8 cellular contexts compared by ENCODE assay signal in genomic region chr14:74905595-74906142, GRCh38. TPM values are rescaled to one million over a fixed set of nuclear protein-coding genes. Genes with fewer than 3 reads are reported as not detected.
DNase-seq lines count a peak whose midpoint lies in the region; ATAC-seq, FAIRE-seq and TF ChIP-seq lines count a peak whose summit lies in the region.
"Had no signal": no experiment of that assay in that cellular context is flagged by ENCODE, and none has a peak within 500 bp of the region (broad histone marks: within the 10 kb centered on the region; RNA-seq: fewer than 3 reads in every experiment).

No MANE protein-coding gene starts in this region.

- H3K27ac Mint-ChIP-seq in activated CD4-positive, alpha-beta T cell treated with anti-CD3 and anti-CD28 coated beads for 36 hours, result peak overlapping the region; percentile 63

- H3K4me3 Mint-ChIP-seq in activated CD4-positive, alpha-beta T cell treated with anti-CD3 and anti-CD28 coated beads for 36 hours, result no peak overlapping the region

- H3K4me1 Mint-ChIP-seq in activated CD4-positive, alpha-beta T cell treated with anti-CD3 and anti-CD28 coated beads for 36 hours, result no peaks in the 10 kb centered on the region

- H3K36me3 ChIP-seq in HepG2 (replicated peaks in 1 of 2; ENCODE audit: control insufficient read depth in 1 of 2, insufficient read depth in 2 of 2, low read length in 2 of 2), result peaks cover 17 to 29% of the 10 kb centered on the region in 2 experiments

- TF ChIP-seq RAD21 in HepG2 (CRISPR knock-in tag; IDR thresholded peaks at IDR 0.05), result peak; percentile 80

- H3K4me1 ChIP-seq in HepG2 (ENCODE audit: insufficient read depth, low read length), result peaks cover 5% of the 10 kb centered on the region; the same call in 1 of the 2 replicates

- H3K4me2 ChIP-seq in HepG2 (ENCODE audit: low read depth, low read length), result no peak overlapping the region

- TF ChIP-seq POLR2A in NB4 (IDR thresholded peaks at IDR 0.05; ENCODE audit: extremely low read depth, insufficient read length) (no peak), HepG2 (IDR thresholded peaks at IDR 0.05; ENCODE audit: insufficient read depth in 1 of 2, low read depth in 2 of 2, low read length in 2 of 2) (no peak)

- no peaks in the 10 kb centered on the region for H4K20me1 ChIP-seq in HepG2 (ENCODE audit: insufficient read depth, low read length)

- WGBS in HepG2 (ENCODE audit: low lambda C conversion rate), result 50% methylated on average over 7 of the region's 14 CpGs

- no peak overlapping the region for H2AFZ ChIP-seq in HepG2 (ENCODE audit: low read length)

- intact Hi-C loops in activated CD4-positive, alpha-beta T cell treated with anti-CD3 and anti-CD28 coated beads for 36 hours (cut with DNase I, micrococcal nuclease), result loop anchor here (1.0 to 2.0 kb wide), 2 partner anchors 44 to 293 kb away; partner anchors contain the start of gene LTBP2 (in 1 of the 2)
- intact Hi-C loops in HepG2 (cut with micrococcal nuclease; ENCODE audit: unreplicated experiment), result loop anchor here (1.0 to 2.0 kb wide), 2 partner anchors 27 to 44 kb away; no protein-coding TSS in a partner anchor

- H3K9me3 ChIP-seq in HepG2 (ENCODE audit: low read length), result no peaks in the 10 kb centered on the region

- in situ Hi-C loops in HepG2 (cut with HindIII; ENCODE audit: extremely low pct_ligation_motif_present, low pct_unique_long_range_greater_than_20kb), result loop anchor here (5.0 kb wide), 1 partner anchor 43 kb away; no protein-coding TSS in a partner anchor

- TF ChIP-seq EP300 in HepG2 (IDR thresholded peaks at IDR 0.05; ENCODE audit: low read depth in 2 of 2, low read length in 2 of 2) (0 out of 4 replicates have a peak, but pooled peaks of 1 of the 2 experiments have one; percentile 25), HepG2 (CRISPR knock-in tag; IDR thresholded peaks at IDR 0.05; ENCODE audit: borderline replicate concordance) (no peak)

- H3K79me2 ChIP-seq in HepG2 (ENCODE audit: insufficient read depth, low read length), result no peaks in the 10 kb centered on the region

- no peaks in the 10 kb centered on the region for H3K27me3 ChIP-seq in HepG2 (ENCODE audit: control insufficient read depth in 1 of 2, insufficient read depth in 2 of 2, low read length in 2 of 2)

- peak; percentile 97 for TF ChIP-seq CTCF in GM12874 (IDR thresholded peaks at IDR 0.05; ENCODE audit: insufficient read depth, low read depth, low read length)
- peak; percentile 89 for TF ChIP-seq CTCF in NB4 (IDR thresholded peaks at IDR 0.05; ENCODE audit: low read depth, low read length)
- TF ChIP-seq CTCF in HepG2 (CRISPR knock-in tag; IDR thresholded peaks at IDR 0.05), result peak; percentile 96

- POLR2A ChIA-PET in activated CD4-positive, alpha-beta T cell treated with anti-CD3 and anti-CD28 coated beads for 36 hours (lab: Charles Lee), result interaction anchor here (0.8 kb wide), 1 partner anchor 44 kb away, joined by 3 read pairs; no protein-coding TSS in a partner anchor
- POLR2A ChIA-PET in HepG2 (lab: Yijun Ruan, JAX), result interaction anchor here (0.8 to 2.8 kb wide), 6 partner anchors 12 to 45 kb away, joined by 3 to 24 read pairs (median 4); partner anchors contain the start of genes DLST and RPS6KL1

- BruUV-seq in HepG2 (replicated peaks; lab: Mats Ljungman, UMichigan), result no TSS peak

- H3K4me3 ChIP-seq in NB4 (ENCODE audit: low read depth, low read length) (no peak overlapping the region), HepG2 (replicated peaks in 1 of 3; ENCODE audit: insufficient read depth in 1 of 3, low read depth in 2 of 3, low read length in 3 of 3) (no peak overlapping the region)

- peak; percentile 47 for FAIRE-seq in HepG2 (lab: Jason Lieb, UNC)

- H3K9ac ChIP-seq in HepG2 (ENCODE audit: insufficient read depth, low read depth, low read length), result no peak overlapping the region

- DNase-seq in NB4 (ENCODE audit: low read depth) (peak; percentile 69), HepG2 (ENCODE audit: low spot score) (peak; percentile 36)
- DNase-seq in activated CD4-positive, alpha-beta T cell treated with anti-CD3 and anti-CD28 coated beads for 36 hours, result peak; percentile 88
- DNase-seq in central memory CD4-positive, alpha-beta T cell, result peak; percentile 67
- DNase-seq in stimulated activated CD4-positive, alpha-beta T cell treated with anti-CD3 and anti-CD28 coated beads, TNF-alpha, amount 100 ng/mL, for 48 hours (ENCODE audit: low read depth in 3 of 3), result peak; percentile 49 to 78 (median 67)

- no peaks in the 10 kb centered on the region for H3K27me3 Mint-ChIP-seq in activated CD4-positive, alpha-beta T cell treated with anti-CD3 and anti-CD28 coated beads for 36 hours

- CTCF ChIA-PET in activated CD4-positive, alpha-beta T cell treated with anti-CD3 and anti-CD28 coated beads for 36 hours (lab: Charles Lee), result interaction anchor here (0.6 to 6.9 kb wide), 41 partner anchors 9 to 663 kb away, joined by 3 to 250 read pairs (median 4); partner anchors contain the start of genes DLST, ISCA2, NPC2 and PROX2
- CTCF ChIA-PET in HepG2 (lab: Yijun Ruan, JAX; ENCODE audit: low intra/inter-chr PET ratio, low total read pairs), result interaction anchor here (0.6 to 3.9 kb wide), 5 partner anchors 12 to 45 kb away, joined by 3 to 47 read pairs (median 4); no protein-coding TSS in a partner anchor

- H3K9me3 Mint-ChIP-seq in activated CD4-positive, alpha-beta T cell treated with anti-CD3 and anti-CD28 coated beads for 36 hours (ENCODE audit: low read depth), result no peaks in the 10 kb centered on the region

- peak; percentile 79 for ATAC-seq in activated CD4-positive, alpha-beta T cell treated with anti-CD3 and anti-CD28 coated beads for 36 hours
- ATAC-seq in HepG2, result peak; percentile 59
- no peak for ATAC-seq in GM18909 (IDR thresholded peaks at IDR 0.05; ENCODE audit: poor library complexity, unreplicated experiment)

- H3K36me3 Mint-ChIP-seq in activated CD4-positive, alpha-beta T cell treated with anti-CD3 and anti-CD28 coated beads for 36 hours (ENCODE audit: low read depth), result peaks cover 22% of the 10 kb centered on the region

- no peak overlapping the region for H3K27ac ChIP-seq in HepG2 (ENCODE audit: extremely low read length, insufficient read depth, low read length)

RNA-seq across cellular contexts. Expression of gene RPS6KL1, which starts 17.4 kb away (rescaled TPM):
- 1 to 10 TPM; 5.6 to 6.0 TPM for total RNA-seq in activated CD4-positive, alpha-beta T cell treated with anti-CD3 and anti-CD28 coated beads for 36 hours
- 8.1 and 11.5 TPM in 2 replicates for total RNA-seq in HepG2 (2016; rRNA removed; fragmentation: Illumina TruSeq; extraction: Trizol)
- 2.4 and 2.7 TPM in 2 replicates for total RNA-seq in HepG2 (2016; cell fraction: cytosol; rRNA removed; fragmentation: Illumina TruSeq; extraction: Trizol; ENCODE audit: low read depth)
- total RNA-seq in HepG2 (2016; cell fraction: insoluble cytoplasmic fraction; rRNA removed; fragmentation: Illumina TruSeq; extraction: Trizol), result 5.4 and 11.9 TPM in 2 replicates
- total RNA-seq in HepG2 (2016; cell fraction: membrane; rRNA removed; fragmentation: Illumina TruSeq; extraction: Trizol), result 6.9 and 7.9 TPM in 2 replicates
- 12.4 and 16.2 TPM in 2 replicates for total RNA-seq in HepG2 (2016; cell fraction: nucleus; rRNA removed; fragmentation: Illumina TruSeq; extraction: Trizol)
- 6.5 and 10.3 TPM in 2 replicates for polyA plus RNA-seq in HepG2 (2011; rRNA removed)
- polyA plus RNA-seq in HepG2 (2011; cell fraction: cytosol; rRNA removed), result 3.2 and 3.9 TPM in 2 replicates
- 23.6 and 25.1 TPM in 2 replicates for polyA plus RNA-seq in HepG2 (2011; cell fraction: nucleus; rRNA removed)
- 4.9 and 11.7 TPM in 2 replicates for polyA plus RNA-seq in HepG2 (2012)
- 1.2 and 1.7 TPM in 2 replicates for polyA plus RNA-seq in HepG2 (2016; cell fraction: cytosol; fragmentation: Illumina TruSeq; extraction: Trizol; ENCODE audit: low read depth)
- polyA plus RNA-seq in HepG2 (2016; cell fraction: insoluble cytoplasmic fraction; fragmentation: Illumina TruSeq; extraction: Trizol; ENCODE audit: low read depth), result 3.7 and 6.7 TPM in 2 replicates
- 2.9 and 4.2 TPM in 2 replicates for polyA plus RNA-seq in HepG2 (2016; cell fraction: membrane; fragmentation: Illumina TruSeq; extraction: Trizol; ENCODE audit: low read depth)
- polyA plus RNA-seq in HepG2 (2016; cell fraction: nucleus; fragmentation: Illumina TruSeq; extraction: Trizol; ENCODE audit: insufficient read depth, low read depth), result 20.2 and 23.1 TPM in 2 replicates
- polyA minus RNA-seq in HepG2 (2011; rRNA and poly(A)+ RNA removed; ENCODE audit: low replicate concordance), result 8.7 and 18.6 TPM in 2 replicates
- polyA minus RNA-seq in HepG2 (2011; cell fraction: cytosol; rRNA and poly(A)+ RNA removed), result 2.4 and 3.3 TPM in 2 replicates
- polyA minus RNA-seq in HepG2 (2011; cell fraction: nucleus; rRNA and poly(A)+ RNA removed), result 12.1 and 17.3 TPM in 2 replicates

RNA-seq across cellular contexts. Expression of gene DLST, which starts 24.0 kb away (rescaled TPM):
- 100 to 1,000 TPM; 103 to 120 TPM for total RNA-seq in activated CD4-positive, alpha-beta T cell treated with anti-CD3 and anti-CD28 coated beads for 36 hours
- total RNA-seq in HepG2 (2016; rRNA removed; fragmentation: Illumina TruSeq; extraction: Trizol), result 56.5 and 69.9 TPM in 2 replicates
- 17.0 and 17.6 TPM in 2 replicates for total RNA-seq in HepG2 (2016; cell fraction: cytosol; rRNA removed; fragmentation: Illumina TruSeq; extraction: Trizol; ENCODE audit: low read depth)
- 53.1 and 69.5 TPM in 2 replicates for total RNA-seq in HepG2 (2016; cell fraction: insoluble cytoplasmic fraction; rRNA removed; fragmentation: Illumina TruSeq; extraction: Trizol)
- 32.7 and 34.6 TPM in 2 replicates for total RNA-seq in HepG2 (2016; cell fraction: membrane; rRNA removed; fragmentation: Illumina TruSeq; extraction: Trizol)
- 51.4 and 61.7 TPM in 2 replicates for total RNA-seq in HepG2 (2016; cell fraction: nucleus; rRNA removed; fragmentation: Illumina TruSeq; extraction: Trizol)
- 94.3 and 102 TPM in 2 replicates for polyA plus RNA-seq in HepG2 (2011; rRNA removed)
- polyA plus RNA-seq in HepG2 (2011; cell fraction: cytosol; rRNA removed), result 93.1 and 108 TPM in 2 replicates
- 122 and 123 TPM in 2 replicates for polyA plus RNA-seq in HepG2 (2011; cell fraction: nucleus; rRNA removed)
- polyA plus RNA-seq in HepG2 (2012), result 73.8 and 77.6 TPM in 2 replicates
- polyA plus RNA-seq in HepG2 (2016; cell fraction: cytosol; fragmentation: Illumina TruSeq; extraction: Trizol; ENCODE audit: low read depth), result 10.6 and 12.2 TPM in 2 replicates
- 80.8 and 82.0 TPM in 2 replicates for polyA plus RNA-seq in HepG2 (2016; cell fraction: insoluble cytoplasmic fraction; fragmentation: Illumina TruSeq; extraction: Trizol; ENCODE audit: low read depth)
- polyA plus RNA-seq in HepG2 (2016; cell fraction: membrane; fragmentation: Illumina TruSeq; extraction: Trizol; ENCODE audit: low read depth), result 19.6 and 22.7 TPM in 2 replicates
- polyA plus RNA-seq in HepG2 (2016; cell fraction: nucleus; fragmentation: Illumina TruSeq; extraction: Trizol; ENCODE audit: insufficient read depth, low read depth), result 113 and 120 TPM in 2 replicates
- 129 and 131 TPM in 2 replicates for polyA minus RNA-seq in HepG2 (2011; rRNA and poly(A)+ RNA removed; ENCODE audit: low replicate concordance)
- polyA minus RNA-seq in HepG2 (2011; cell fraction: cytosol; rRNA and poly(A)+ RNA removed), result 45.5 and 49.7 TPM in 2 replicates
- polyA minus RNA-seq in HepG2 (2011; cell fraction: nucleus; rRNA and poly(A)+ RNA removed), result 71.3 and 89.1 TPM in 2 replicates

RNA-seq across cellular contexts. Expression of gene PROX2, which starts 29.7 kb away (rescaled TPM):
- total RNA-seq in activated CD4-positive, alpha-beta T cell treated with anti-CD3 and anti-CD28 coated beads for 36 hours, result under 1 TPM; 0.11 to 0.23 TPM
- total RNA-seq in HepG2 (2016; rRNA removed; fragmentation: Illumina TruSeq; extraction: Trizol), result not detected in 2 replicates
- not detected in 2 replicates for total RNA-seq in HepG2 (2016; cell fraction: cytosol; rRNA removed; fragmentation: Illumina TruSeq; extraction: Trizol; ENCODE audit: low read depth)
- total RNA-seq in HepG2 (2016; cell fraction: insoluble cytoplasmic fraction; rRNA removed; fragmentation: Illumina TruSeq; extraction: Trizol), result not detected in 2 replicates
- total RNA-seq in HepG2 (2016; cell fraction: membrane; rRNA removed; fragmentation: Illumina TruSeq; extraction: Trizol), result not detected in 2 replicates
- not detected in 2 replicates for total RNA-seq in HepG2 (2016; cell fraction: nucleus; rRNA removed; fragmentation: Illumina TruSeq; extraction: Trizol)
- polyA plus RNA-seq in HepG2 (2011; rRNA removed), result not detected in 2 replicates
- not detected in 2 replicates for polyA plus RNA-seq in HepG2 (2011; cell fraction: cytosol; rRNA removed)
- not detected in 2 replicates for polyA plus RNA-seq in HepG2 (2011; cell fraction: nucleus; rRNA removed)
- 0.47 and 0.59 TPM in 2 replicates for polyA plus RNA-seq in HepG2 (2012)
- polyA plus RNA-seq in HepG2 (2016; cell fraction: cytosol; fragmentation: Illumina TruSeq; extraction: Trizol; ENCODE audit: low read depth), result not detected in 2 replicates
- not detected in 2 replicates for polyA plus RNA-seq in HepG2 (2016; cell fraction: insoluble cytoplasmic fraction; fragmentation: Illumina TruSeq; extraction: Trizol; ENCODE audit: low read depth)
- not detected in 2 replicates for polyA plus RNA-seq in HepG2 (2016; cell fraction: membrane; fragmentation: Illumina TruSeq; extraction: Trizol; ENCODE audit: low read depth)
- not detected in 2 replicates for polyA plus RNA-seq in HepG2 (2016; cell fraction: nucleus; fragmentation: Illumina TruSeq; extraction: Trizol; ENCODE audit: insufficient read depth, low read depth)
- not detected in 2 replicates for polyA minus RNA-seq in HepG2 (2011; rRNA and poly(A)+ RNA removed; ENCODE audit: low replicate concordance)
- polyA minus RNA-seq in HepG2 (2011; cell fraction: cytosol; rRNA and poly(A)+ RNA removed), result not detected in 2 replicates
- not detected in 2 replicates for polyA minus RNA-seq in HepG2 (2011; cell fraction: nucleus; rRNA and poly(A)+ RNA removed)

RNA-seq across cellular contexts. Expression of gene PGF, which starts 49.7 kb away (rescaled TPM):
- under 1 TPM in 1 of 2 experiments, not detected in 1; 0.09 TPM for total RNA-seq in activated CD4-positive, alpha-beta T cell treated with anti-CD3 and anti-CD28 coated beads for 36 hours
- 20.3 and 27.5 TPM in 2 replicates for total RNA-seq in HepG2 (2016; rRNA removed; fragmentation: Illumina TruSeq; extraction: Trizol)
- total RNA-seq in HepG2 (2016; cell fraction: cytosol; rRNA removed; fragmentation: Illumina TruSeq; extraction: Trizol; ENCODE audit: low read depth), result 13.0 and 16.2 TPM in 2 replicates
- total RNA-seq in HepG2 (2016; cell fraction: insoluble cytoplasmic fraction; rRNA removed; fragmentation: Illumina TruSeq; extraction: Trizol), result 17.4 and 28.0 TPM in 2 replicates
- total RNA-seq in HepG2 (2016; cell fraction: membrane; rRNA removed; fragmentation: Illumina TruSeq; extraction: Trizol), result 29.3 and 35.9 TPM in 2 replicates
- 17.6 and 20.1 TPM in 2 replicates for total RNA-seq in HepG2 (2016; cell fraction: nucleus; rRNA removed; fragmentation: Illumina TruSeq; extraction: Trizol)
- 10.7 and 15.9 TPM in 2 replicates for polyA plus RNA-seq in HepG2 (2011; rRNA removed)
- polyA plus RNA-seq in HepG2 (2011; cell fraction: cytosol; rRNA removed), result 10.4 and 12.8 TPM in 2 replicates
- 16.7 and 17.3 TPM in 2 replicates for polyA plus RNA-seq in HepG2 (2011; cell fraction: nucleus; rRNA removed)
- 12.1 and 22.6 TPM in 2 replicates for polyA plus RNA-seq in HepG2 (2012)
- polyA plus RNA-seq in HepG2 (2016; cell fraction: cytosol; fragmentation: Illumina TruSeq; extraction: Trizol; ENCODE audit: low read depth), result 11.5 and 14.9 TPM in 2 replicates
- 21.6 and 21.8 TPM in 2 replicates for polyA plus RNA-seq in HepG2 (2016; cell fraction: insoluble cytoplasmic fraction; fragmentation: Illumina TruSeq; extraction: Trizol; ENCODE audit: low read depth)
- polyA plus RNA-seq in HepG2 (2016; cell fraction: membrane; fragmentation: Illumina TruSeq; extraction: Trizol; ENCODE audit: low read depth), result 24.0 and 29.9 TPM in 2 replicates
- polyA plus RNA-seq in HepG2 (2016; cell fraction: nucleus; fragmentation: Illumina TruSeq; extraction: Trizol; ENCODE audit: insufficient read depth, low read depth), result 31.6 and 33.1 TPM in 2 replicates
- polyA minus RNA-seq in HepG2 (2011; rRNA and poly(A)+ RNA removed; ENCODE audit: low replicate concordance), result 0.12 and 15.6 TPM in 2 replicates
- 9.2 and 10.9 TPM in 2 replicates for polyA minus RNA-seq in HepG2 (2011; cell fraction: cytosol; rRNA and poly(A)+ RNA removed)
- polyA minus RNA-seq in HepG2 (2011; cell fraction: nucleus; rRNA and poly(A)+ RNA removed), result 12.9 and 21.1 TPM in 2 replicates
- total RNA-seq: mononuclear cell had no signal

Comparison
In these comparisons a context has a peak if more than half of its experiments do, and no peak if none do; other contexts are left out.
1. DNase-seq: peak in every context shown above with its lines; median percentile 88 in activated CD4-positive, alpha-beta T cell treated with anti-CD3 and anti-CD28 coated beads for 36 hours; 69 in NB4; 67 in central memory CD4-positive, alpha-beta T cell; 67 in stimulated activated CD4-positive, alpha-beta T cell treated with anti-CD3 and anti-CD28 coated beads, TNF-alpha, amount 100 ng/mL, for 48 hours; 36 in HepG2.